In genomic region chr11:20501252-20501651, GRCh38 we compare ENCODE assay signal across 1 cellular context.
TF ChIP-seq lines count a peak whose summit lies in the region.

No MANE protein-coding gene starts in this region.

TF ChIP-seq in K562, 482 proteins besides CTCF, POLR2A, EP300 and RAD21 (continued from another document):
- TF ChIP-seq ATF3 (IDR thresholded peaks at IDR 0.05), result 0 out of 2 replicates have a peak, but pooled peaks have one; percentile 18
- no peak for TF ChIP-seq ATF3 (CRISPR knock-in tag; conservative IDR thresholded peaks at IDR 0.05)
- TF ChIP-seq ZNF583 (CRISPR knock-in tag; IDR thresholded peaks at IDR 0.05), result no peak
